In the genomic region with DNA sequence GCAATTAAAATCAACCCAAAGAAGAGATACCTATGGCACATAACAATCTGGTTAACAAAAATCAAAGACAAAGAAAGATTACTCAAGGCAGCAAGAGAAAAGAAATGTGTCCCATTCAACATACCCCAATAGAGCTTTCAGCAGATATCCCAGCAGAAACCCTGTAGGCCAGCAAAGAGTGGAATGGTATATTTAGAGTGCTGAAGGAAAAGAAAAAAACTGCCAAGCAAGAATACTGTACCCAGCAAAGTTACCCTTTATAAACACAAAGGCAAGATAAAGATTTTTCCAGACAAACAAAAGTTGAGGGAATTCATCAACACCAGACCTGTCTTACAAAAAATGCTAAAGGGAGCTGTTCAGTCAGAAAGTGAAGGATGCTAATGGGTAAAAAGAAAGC, we compare ENCODE assay signal across 1 cellular context.
TF ChIP-seq lines count a peak whose summit lies in the region.

No MANE protein-coding gene starts in this region.

TF ChIP-seq in K562, 482 proteins besides CTCF, POLR2A, EP300 and RAD21 (continued from another document):
- TF ChIP-seq, protein P1, sequence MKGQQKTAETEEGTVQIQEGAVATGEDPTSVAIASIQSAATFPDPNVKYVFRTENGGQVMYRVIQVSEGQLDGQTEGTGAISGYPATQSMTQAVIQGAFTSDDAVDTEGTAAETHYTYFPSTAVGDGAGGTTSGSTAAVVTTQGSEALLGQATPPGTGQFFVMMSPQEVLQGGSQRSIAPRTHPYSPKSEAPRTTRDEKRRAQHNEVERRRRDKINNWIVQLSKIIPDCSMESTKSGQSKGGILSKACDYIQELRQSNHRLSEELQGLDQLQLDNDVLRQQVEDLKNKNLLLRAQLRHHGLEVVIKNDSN (CRISPR knock-in tag; IDR thresholded peaks at IDR 0.05): no peak
- TF ChIP-seq, protein P2, sequence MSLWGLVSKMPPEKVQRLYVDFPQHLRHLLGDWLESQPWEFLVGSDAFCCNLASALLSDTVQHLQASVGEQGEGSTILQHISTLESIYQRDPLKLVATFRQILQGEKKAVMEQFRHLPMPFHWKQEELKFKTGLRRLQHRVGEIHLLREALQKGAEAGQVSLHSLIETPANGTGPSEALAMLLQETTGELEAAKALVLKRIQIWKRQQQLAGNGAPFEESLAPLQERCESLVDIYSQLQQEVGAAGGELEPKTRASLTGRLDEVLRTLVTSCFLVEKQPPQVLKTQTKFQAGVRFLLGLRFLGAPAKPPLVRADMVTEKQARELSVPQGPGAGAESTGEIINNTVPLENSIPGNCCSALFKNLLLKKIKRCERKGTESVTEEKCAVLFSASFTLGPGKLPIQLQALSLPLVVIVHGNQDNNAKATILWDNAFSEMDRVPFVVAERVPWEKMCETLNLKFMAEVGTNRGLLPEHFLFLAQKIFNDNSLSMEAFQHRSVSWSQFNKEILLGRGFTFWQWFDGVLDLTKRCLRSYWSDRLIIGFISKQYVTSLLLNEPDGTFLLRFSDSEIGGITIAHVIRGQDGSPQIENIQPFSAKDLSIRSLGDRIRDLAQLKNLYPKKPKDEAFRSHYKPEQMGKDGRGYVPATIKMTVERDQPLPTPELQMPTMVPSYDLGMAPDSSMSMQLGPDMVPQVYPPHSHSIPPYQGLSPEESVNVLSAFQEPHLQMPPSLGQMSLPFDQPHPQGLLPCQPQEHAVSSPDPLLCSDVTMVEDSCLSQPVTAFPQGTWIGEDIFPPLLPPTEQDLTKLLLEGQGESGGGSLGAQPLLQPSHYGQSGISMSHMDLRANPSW (CRISPR knock-in tag; IDR thresholded peaks at IDR 0.05): no peak
